In genomic region chr20:49030954-49031619, GRCh38 we compare ENCODE assay signal across 29 cellular contexts. TPM values are rescaled to one million over a fixed set of nuclear protein-coding genes. Genes with fewer than 3 reads are reported as not detected.
DNase-seq lines count a peak whose midpoint lies in the region; ATAC-seq and TF ChIP-seq lines count a peak whose summit lies in the region.
"Had no signal": no experiment of that assay in that cellular context is flagged by ENCODE, and none has a peak within 500 bp of the region (broad histone marks: within the 10 kb centered on the region; RNA-seq: fewer than 3 reads in every experiment).

No MANE protein-coding gene starts in this region.

- H3K27ac ChIP-seq in body of pancreas (no peak overlapping the region), left lung (peak overlapping the region in 1 of 2 donors; percentile 31), spleen (no peak overlapping the region)
- H3K27ac ChIP-seq: colonic mucosa, transverse colon had no signal

- WGBS in body of pancreas, 2 donors: 83 to 88% methylated on average over 6 of the region's 6 CpGs
- whole genome bisulfite sequencing in spleen, 5 donors: 92 to 96% (median 92%) methylated on average over 6 of the region's 6 CpGs

- H3K9me3 ChIP-seq in body of pancreas (no peaks in the 10 kb centered on the region), left lung (no peaks in the 10 kb centered on the region), BE2C (no peaks in the 10 kb centered on the region), spleen (no peaks in the 10 kb centered on the region)
- H3K9me3 ChIP-seq: colonic mucosa, transverse colon had no signal

- ATAC-seq in Right ventricle myocardium inferior: peak; percentile 59
- peak; percentile 27 for ATAC-seq in body of pancreas
- ATAC-seq in left lung: peak; percentile 80
- ATAC-seq: activated CD4-positive, alpha-beta T cell treated with anti-CD3 and anti-CD28 coated beads for 36 hours; activated CD8-positive, alpha-beta T cell treated with anti-CD3 and anti-CD28 coated beads for 36 hours; left lobe of liver had no signal

- intact Hi-C loops in Right ventricle myocardium inferior (cut with DNase I) (no loop called here), cardiac septum (cut with DNase I) (no loop called here), body of pancreas (cut with DNase I) (no loop called here), left lung (cut with DNase I) (no loop called here), spleen (cut with DNase I; ENCODE audit: low total_unique reads) (no loop called here)

- H3K4me3 ChIP-seq in body of pancreas (no peak overlapping the region), left lung (no peak overlapping the region), BE2C (ENCODE audit: low read depth, low read length) (no peak overlapping the region), spleen (no peak overlapping the region)
- H3K4me3 ChIP-seq: colonic mucosa, transverse colon had no signal

- DNase-seq in Right ventricle myocardium inferior (ENCODE audit: missing footprints) (no peak), cardiac septum (ENCODE audit: low spot score) (no peak), body of pancreas (no peak), left lung (peak in 1 of 2 donors; percentile 43), BE2C (no peak), NCI-H187 treated with DMSO at 0.1 percent for 48 hours (lab: John Stamatoyannopoulos, UW) (no peak), T1000 (lab: John Stamatoyannopoulos, UW) (no peak), spleen (no peak)
- DNase-seq: 8988T; activated CD4-positive, alpha-beta T cell treated with anti-CD3 and anti-CD28 coated beads for 36 hours; activated CD8-positive, alpha-beta memory T cell treated with anti-CD3 and anti-CD28 coated beads, Interleukin-2, amount 50 U/mL, for 48 hours; activated CD8-positive, alpha-beta T cell treated with anti-CD3 and anti-CD28 coated beads for 36 hours; activated naive CD4-positive, alpha-beta T cell treated with Interleukin-2 at 50 U/mL for 16 hours; AML-193; amniotic stem cell; CD4-positive, alpha-beta memory T cell; colonic mucosa; effector CD8-positive, alpha-beta T cell; glutamatergic neuron; naive B cell; NCI-H1092 treated with DMSO at 0.1 percent for 48 hours; NCI-H187; NCI-H526; posterior cingulate gyrus; SHP77 treated with DMSO at 0.1 percent for 48 hours; stimulated activated CD4-positive, alpha-beta T cell treated with anti-CD3 and anti-CD28 coated beads, Interleukin-15, amount 100 ng/mL, for 24 hours; stimulated activated CD4-positive, alpha-beta T cell treated with anti-CD3 and anti-CD28 coated beads, Interleukin-4, amount 100 ng/mL, for 4 hours; transverse colon had no signal

- H3K36me3 ChIP-seq in body of pancreas (replicated peaks in 1 of 2; ENCODE audit: insufficient read depth in 1 of 2, low read depth in 2 of 2): peaks cover under 1 to 38% of the 10 kb centered on the region in 2 donors
- H3K36me3 ChIP-seq in left lung: peaks cover 0 to 95% of the 10 kb centered on the region in 2 donors
- peaks cover 51% of the 10 kb centered on the region for H3K36me3 ChIP-seq in BE2C
- peaks cover 11 to 100% (median 78%) of the 10 kb centered on the region in 6 donors for H3K36me3 ChIP-seq in spleen

- no peak for TF ChIP-seq CTCF in body of pancreas (IDR thresholded peaks at IDR 0.05)
- TF ChIP-seq CTCF in left lung (IDR thresholded peaks at IDR 0.05): no peak
- no peak for TF ChIP-seq CTCF in BE2C (IDR thresholded peaks at IDR 0.05; ENCODE audit: low read depth, low read length)
- TF ChIP-seq CTCF in spleen (IDR thresholded peaks at IDR 0.05 in 8 of 11, conservative IDR thresholded peaks at IDR 0.05 in 3 of 11): no peak

- no peaks in the 10 kb centered on the region for H3K27me3 ChIP-seq in body of pancreas
- H3K27me3 ChIP-seq in left lung: no peaks in the 10 kb centered on the region
- no peaks in the 10 kb centered on the region for H3K27me3 ChIP-seq in BE2C
- H3K27me3 ChIP-seq in spleen (replicated peaks in 1 of 7): no peaks in the 10 kb centered on the region
- H3K27me3 ChIP-seq: colonic mucosa, transverse colon had no signal

- no peaks in the 10 kb centered on the region for H3K4me1 ChIP-seq in body of pancreas
- H3K4me1 ChIP-seq in left lung: no peaks in the 10 kb centered on the region
- H3K4me1 ChIP-seq in BE2C: no peaks in the 10 kb centered on the region
- no peaks in the 10 kb centered on the region for H3K4me1 ChIP-seq in spleen
- H3K4me1 ChIP-seq: colonic mucosa, transverse colon had no signal

- TF ChIP-seq POLR2A in body of pancreas (IDR thresholded peaks at IDR 0.05) (no peak), spleen (IDR thresholded peaks at IDR 0.05) (no peak)

RNA-seq across cellular contexts. Expression of gene CSE1L, which starts 15.0 kb away (rescaled TPM):
- 41.4 TPM for total RNA-seq in Right ventricle myocardium inferior
- total RNA-seq in cardiac septum: 34.0 TPM
- 10 to 100 TPM; 16.5 to 23.6 TPM for total RNA-seq in body of pancreas
- total RNA-seq in left lung: 10 to 100 TPM; 41.5 to 60.5 TPM
- 23.9 TPM for polyA plus RNA-seq in BE2C (2012; ENCODE audit: insufficient read depth, insufficient read length, low read depth)
- 10 to 100 TPM; 32.0 to 51.5 (median 34.2) TPM for total RNA-seq in spleen
- 10 to 100 TPM; 16.7 to 23.0 (median 21.4) TPM for polyA plus RNA-seq in spleen

Comparison
In these comparisons a context has a peak if more than half of its experiments do, and no peak if none do; other contexts are left out.
1. ATAC-seq: peak in every context shown above with its lines; median percentile 80 in left lung; 59 in Right ventricle myocardium inferior; 27 in body of pancreas.